1 cellular context compared by ENCODE assay signal in genomic region chr7:65251851-65252620, GRCh38.
A peak's percentile ranks its signal among the peaks of the same experiment; 100 is the strongest.
TF ChIP-seq lines count a peak whose summit lies in the region.

No MANE protein-coding gene starts in this region.

TF ChIP-seq in K562, 482 proteins besides CTCF, POLR2A, EP300 and RAD21 (continued from another document):
- peak; percentile 48 for TF ChIP-seq RBFOX2 (IDR thresholded peaks at IDR 0.05; ENCODE audit: low read depth, low read length)
- TF ChIP-seq GABPB1 (CRISPR knock-in tag; IDR thresholded peaks at IDR 0.05) = peak; percentile 67
- TF ChIP-seq KDM1A (IDR thresholded peaks at IDR 0.05) = peak; percentile 84 to 86
- TF ChIP-seq SRF (CRISPR knock-in tag; IDR thresholded peaks at IDR 0.05) = 0 out of 4 replicates have a peak, but pooled peaks of 1 of the 2 experiments have one; percentile 41
- TF ChIP-seq SMC3 (conservative IDR thresholded peaks at IDR 0.05; ENCODE audit: insufficient read depth, low read depth, low read length) = 0 out of 2 replicates have a peak, but pooled peaks have one; percentile 0
- no peak for TF ChIP-seq TAF15 (IDR thresholded peaks at IDR 0.05; ENCODE audit: low read depth, low read length)
- peak; percentile 16 to 73 for TF ChIP-seq E2F6 (IDR thresholded peaks at IDR 0.05; ENCODE audit: borderline replicate concordance in 1 of 2, extremely low read depth in 1 of 2, insufficient read depth in 1 of 2, insufficient read length in 1 of 2, low read depth in 1 of 2, low read length in 1 of 2, poor library complexity in 1 of 2, severe bottlenecking in 1 of 2)
- no peak for TF ChIP-seq ZNF57 (CRISPR knock-in tag; IDR thresholded peaks at IDR 0.05)
- TF ChIP-seq FIP1L1 (IDR thresholded peaks at IDR 0.05; ENCODE audit: low read depth, low read length, poor library complexity, severe bottlenecking) = peak; percentile 48
- no peak for TF ChIP-seq TSC22D4 (tag; IDR thresholded peaks at IDR 0.05)
- no peak for TF ChIP-seq THRA (IDR thresholded peaks at IDR 0.05)
- no peak for TF ChIP-seq ZNF668 (CRISPR knock-in tag; IDR thresholded peaks at IDR 0.05)
- no peak for TF ChIP-seq HES1 (IDR thresholded peaks at IDR 0.05; ENCODE audit: low read depth)
- TF ChIP-seq GATA2 (CRISPR knock-in tag; IDR thresholded peaks at IDR 0.05) = no peak
- no peak for TF ChIP-seq PHF21A (IDR thresholded peaks at IDR 0.05; ENCODE audit: borderline replicate concordance, low read depth)
- no peak for TF ChIP-seq BMI1 (IDR thresholded peaks at IDR 0.05; ENCODE audit: low read length)
- no peak for TF ChIP-seq ZNF282 (CRISPR knock-in tag; IDR thresholded peaks at IDR 0.05)
- TF ChIP-seq JUNB (CRISPR knock-in tag; conservative IDR thresholded peaks at IDR 0.05) = no peak
- no peak for TF ChIP-seq ZFP1 (CRISPR knock-in tag; IDR thresholded peaks at IDR 0.05)
- no peak for TF ChIP-seq HMGN3 (IDR thresholded peaks at IDR 0.05; ENCODE audit: borderline replicate concordance, extremely low read depth, insufficient read length, low read depth, low read length)
- no peak for TF ChIP-seq POLR3A (IDR thresholded peaks at IDR 0.05; ENCODE audit: borderline replicate concordance, extremely low read depth, insufficient read depth, insufficient read length)
- no peak for TF ChIP-seq HMG20A (CRISPR knock-in tag; conservative IDR thresholded peaks at IDR 0.05)
